ENCODE assay signal across 27 cellular contexts in genomic region chr5:134397196-134397595, GRCh38. TPM values are rescaled to one million over a fixed set of nuclear protein-coding genes. Genes with fewer than 3 reads are reported as not detected.
A peak's percentile ranks its signal among the peaks of the same experiment; 100 is the strongest.
DNase-seq lines count a peak whose midpoint lies in the region; ATAC-seq, FAIRE-seq and TF ChIP-seq lines count a peak whose summit lies in the region.
"Had no signal": no experiment of that assay in that cellular context is flagged by ENCODE, and none has a peak within 500 bp of the region (broad histone marks: within the 10 kb centered on the region; RNA-seq: fewer than 3 reads in every experiment).

No MANE protein-coding gene starts in this region.

- dilution Hi-C loops in endothelial cell of umbilical vein (cut with MboI; ENCODE audit: extremely low pct_ligation_motif_present, low sequenced_read_pairs): no loop called here

- TF ChIP-seq CTCF in left ventricle myocardium inferior (IDR thresholded peaks at IDR 0.05; ENCODE audit: borderline replicate concordance) (no peak), RWPE1 (conservative IDR thresholded peaks at IDR 0.05; ENCODE audit: low read depth) (no peak), endothelial cell of umbilical vein (IDR thresholded peaks at IDR 0.05; ENCODE audit: extremely low read depth in 1 of 2, insufficient read depth in 1 of 2, low read depth in 1 of 2, low read length in 2 of 2) (no peak)

- H3K79me2 ChIP-seq in endothelial cell of umbilical vein (ENCODE audit: control insufficient read depth, insufficient read depth, low read length): no peaks in the 10 kb centered on the region

- TF ChIP-seq POLR2A in endothelial cell of umbilical vein (IDR thresholded peaks at IDR 0.05; ENCODE audit: low read depth, low read length): peak; percentile 13

- peaks cover 8% of the 10 kb centered on the region for H3K4me1 ChIP-seq in left ventricle myocardium inferior
- no peaks in the 10 kb centered on the region for H3K4me1 ChIP-seq in endothelial cell of umbilical vein (ENCODE audit: control insufficient read depth, extremely low read depth, insufficient read depth, low read length)
- no peaks in the 10 kb centered on the region for H3K4me1 ChIP-seq in SJCRH30
- H3K4me1 ChIP-seq: gastroesophageal sphincter, neural progenitor cell, tibial artery had no signal

- H3K4me3 ChIP-seq in left ventricle myocardium inferior: no peak overlapping the region
- no peak overlapping the region for H3K4me3 ChIP-seq in endothelial cell of umbilical vein (replicated peaks in 1 of 3; ENCODE audit: insufficient read depth in 1 of 3, low read depth in 1 of 3, low read length in 3 of 3)
- no peak overlapping the region for H3K4me3 ChIP-seq in SJCRH30
- H3K4me3 ChIP-seq: dorsolateral prefrontal cortex, gastroesophageal sphincter, neural progenitor cell, tibial artery had no signal

- BruUV-seq in endothelial cell of umbilical vein (replicated peaks; lab: Mats Ljungman, UMichigan): no TSS peak

- H3K27ac ChIP-seq in left ventricle myocardium inferior (replicated peaks) (no peak overlapping the region), RWPE1 (peak overlapping the region; percentile 27), endothelial cell of umbilical vein (ENCODE audit: insufficient read depth, low read depth, low read length) (no peak overlapping the region), SJCRH30 (no peak overlapping the region)
- H3K27ac ChIP-seq: brain microvascular endothelial cell, gastroesophageal sphincter, neural progenitor cell, tibial artery had no signal

- peak; percentile 24 for ATAC-seq in left ventricle myocardium superior
- ATAC-seq in stimulated activated naive B cell treated with anti-CD40 and anti-IgM and Interleukin-4, amounts not matched to agents 10 μg/mL and 1 μg/mL and 100 μg/mL, for 72 hours (replicated peaks): peak; percentile 65 to 90
- ATAC-seq: gastroesophageal sphincter had no signal

- H3K27ac Mint-ChIP-seq in stimulated activated naive B cell treated with anti-CD40 and anti-IgM and Interleukin-4, amounts not matched to agents 10 μg/mL and 1 μg/mL and 100 μg/mL, for 72 hours: no peak overlapping the region
- H3K27ac Mint-ChIP-seq: activated T-helper 1 cell treated with anti-CD3 and anti-CD28 coated beads, Interleukin-12 subunit alpha, Interleukin-12 subunit beta, Interleukin-2, Interleukin-4 antibody, amounts not matched to agents 30 ng/mL and 10 ng/mL and 1 ng/mL, durations not matched to agents 14 hours and 24 hours and 36 hours; neural progenitor cell had no signal

- H3K9me1 ChIP-seq in endothelial cell of umbilical vein (replicated peaks; ENCODE audit: control insufficient read depth, extremely low read depth, insufficient read depth, low read length): no peaks in the 10 kb centered on the region

- no peak for FAIRE-seq in endothelial cell of umbilical vein (lab: Jason Lieb, UNC)
- FAIRE-seq: GM12891 had no signal

- H3K36me3 ChIP-seq in left ventricle myocardium inferior: peaks cover 58% of the 10 kb centered on the region
- H3K36me3 ChIP-seq in endothelial cell of umbilical vein (ENCODE audit: control insufficient read depth in 2 of 2, extremely low read depth in 1 of 2, insufficient read depth in 2 of 2, low read length in 2 of 2): peaks cover 9 to 15% of the 10 kb centered on the region in 2 experiments
- H3K36me3 ChIP-seq in SJCRH30: peaks cover 34% of the 10 kb centered on the region
- H3K36me3 ChIP-seq: neural progenitor cell had no signal

- no peak overlapping the region for H2AFZ ChIP-seq in endothelial cell of umbilical vein (ENCODE audit: low read depth, low read length)
- H2AFZ ChIP-seq: neural progenitor cell had no signal

- no peaks in the 10 kb centered on the region for H3K9me3 Mint-ChIP-seq in stimulated activated naive B cell treated with anti-CD40 and anti-IgM and Interleukin-4, amounts not matched to agents 10 μg/mL and 1 μg/mL and 100 μg/mL, for 72 hours
- H3K9me3 Mint-ChIP-seq: activated T-helper 1 cell treated with anti-CD3 and anti-CD28 coated beads, Interleukin-12 subunit alpha, Interleukin-12 subunit beta, Interleukin-2, Interleukin-4 antibody, amounts not matched to agents 30 ng/mL and 10 ng/mL and 1 ng/mL, durations not matched to agents 14 hours and 24 hours and 36 hours; memory B cell; neural progenitor cell; T-cell had no signal

- POLR2A ChIA-PET in RWPE1 (lab: Yijun Ruan, JAX; ENCODE audit: low non-redundant PET): no interaction called here
- POLR2A ChIA-PET in endothelial cell of umbilical vein (lab: Charles Lee): no interaction called here

- H3K9me3 ChIP-seq in left ventricle myocardium inferior (replicated peaks) (no peaks in the 10 kb centered on the region), endothelial cell of umbilical vein (replicated peaks; ENCODE audit: control insufficient read depth, insufficient read depth, low read length) (no peaks in the 10 kb centered on the region), SJCRH30 (replicated peaks) (no peaks in the 10 kb centered on the region)
- H3K9me3 ChIP-seq: gastroesophageal sphincter, tibial artery had no signal

- H3K9ac ChIP-seq in endothelial cell of umbilical vein (replicated peaks; ENCODE audit: extremely low read depth, insufficient read depth, low read length): no peak overlapping the region
- H3K9ac ChIP-seq: neural progenitor cell had no signal

- H3K4me2 ChIP-seq in endothelial cell of umbilical vein (ENCODE audit: insufficient read depth, low read length): no peak overlapping the region
- H3K4me2 ChIP-seq: neural progenitor cell had no signal

- intact Hi-C loops in left ventricle myocardium superior (cut with micrococcal nuclease): no loop called here
- intact Hi-C loops in left ventricle myocardium inferior (cut with micrococcal nuclease): no loop called here
- intact Hi-C loops in endothelial cell of umbilical vein (cut with micrococcal nuclease): no loop called here

- H3K36me3 Mint-ChIP-seq in stimulated activated naive B cell treated with anti-CD40 and anti-IgM and Interleukin-4, amounts not matched to agents 10 μg/mL and 1 μg/mL and 100 μg/mL, for 72 hours: peaks cover 26 to 52% of the 10 kb centered on the region in 2 donors

- DNase-seq in left ventricle myocardium superior (no peak), left ventricle myocardium inferior (no peak), RWPE1 (ENCODE audit: low spot score) (no peak), endothelial cell of umbilical vein (ENCODE audit: low read depth, low spot score) (no peak), SJCRH30 (no peak), retina (no peak)
- no peak for DNase-seq in stimulated activated naive B cell treated with anti-CD40 and anti-IgM and Interleukin-4, amounts not matched to agents 10 μg/mL and 1 μg/mL and 100 μg/mL, for 72 hours
- DNase-seq: activated CD4-positive, alpha-beta T cell treated with anti-CD3 and anti-CD28 coated beads, Interleukin-2, amount 50 U/mL, for 48 hours; activated naive CD4-positive, alpha-beta T cell treated with Interleukin-2 at 50 U/mL for 16 hours; amygdala; brain microvascular endothelial cell; dorsolateral prefrontal cortex; HCEC 1CT; hippocampal formation; NCI-H1436 treated with DMSO at 0.1 percent for 48 hours; NCI-H2107; NCI-H446 treated with DMSO at 0.1 percent for 48 hours; NCI-H774; right cardiac atrium; stimulated activated CD4-positive, alpha-beta T cell treated with anti-CD3 and anti-CD28 coated beads, Interleukin-1b, Interleukin-23, amount 100 ng/mL, for 48 hours; T-cell; tibial artery had no signal

- no peaks in the 10 kb centered on the region for H4K20me1 ChIP-seq in endothelial cell of umbilical vein (replicated peaks; ENCODE audit: control insufficient read depth, extremely low read depth, insufficient read depth, low read length)

- H3K4me3 Mint-ChIP-seq in stimulated activated naive B cell treated with anti-CD40 and anti-IgM and Interleukin-4, amounts not matched to agents 10 μg/mL and 1 μg/mL and 100 μg/mL, for 72 hours: no peak overlapping the region
- H3K4me3 Mint-ChIP-seq: activated T-helper 1 cell treated with anti-CD3 and anti-CD28 coated beads, Interleukin-12 subunit alpha, Interleukin-12 subunit beta, Interleukin-2, Interleukin-4 antibody, amounts not matched to agents 30 ng/mL and 10 ng/mL and 1 ng/mL, durations not matched to agents 14 hours and 24 hours and 36 hours; memory B cell; neural progenitor cell; T-cell had no signal

- H3K27me3 ChIP-seq in left ventricle myocardium inferior (ENCODE audit: low read depth) (no peaks in the 10 kb centered on the region), endothelial cell of umbilical vein (ENCODE audit: control insufficient read depth in 2 of 2, insufficient read depth in 2 of 2, low read length in 2 of 2) (no peaks in the 10 kb centered on the region), SJCRH30 (no peaks in the 10 kb centered on the region)
- H3K27me3 ChIP-seq: brain microvascular endothelial cell, dorsolateral prefrontal cortex, gastroesophageal sphincter, neural progenitor cell, tibial artery had no signal

- H3K27me3 Mint-ChIP-seq in stimulated activated naive B cell treated with anti-CD40 and anti-IgM and Interleukin-4, amounts not matched to agents 10 μg/mL and 1 μg/mL and 100 μg/mL, for 72 hours: no peaks in the 10 kb centered on the region
- H3K27me3 Mint-ChIP-seq: memory B cell, T-cell had no signal

- CTCF ChIA-PET in RWPE1 (lab: Yijun Ruan, JAX) (interaction anchor here (0.8 to 1.0 kb wide), 2 partner anchors 67 to 128 kb away, joined by 4 to 6 read pairs; no protein-coding TSS in a partner anchor), endothelial cell of umbilical vein (lab: Charles Lee) (no interaction called here)

- peaks cover 6 to 22% of the 10 kb centered on the region in 2 donors for H3K4me1 Mint-ChIP-seq in stimulated activated naive B cell treated with anti-CD40 and anti-IgM and Interleukin-4, amounts not matched to agents 10 μg/mL and 1 μg/mL and 100 μg/mL, for 72 hours
- H3K4me1 Mint-ChIP-seq: neural progenitor cell had no signal

RNA-seq across cellular contexts. Expression of gene CDKN2AIPNL, which starts 14.5 kb away (rescaled TPM):
- 46.0 TPM for total RNA-seq in left ventricle myocardium superior
- total RNA-seq in left ventricle myocardium inferior: 39.6 TPM
- total RNA-seq in endothelial cell of umbilical vein: 35.1 and 36.5 TPM in 2 replicates
- 17.7 and 22.2 TPM in 2 replicates for polyA plus RNA-seq in endothelial cell of umbilical vein
- polyA plus RNA-seq in endothelial cell of umbilical vein (2011; cell fraction: cytosol; rRNA removed): 26.2 and 26.7 TPM in 2 replicates
- polyA plus RNA-seq in endothelial cell of umbilical vein (2011; cell fraction: nucleus; rRNA removed): 4.2 and 7.6 TPM in 2 replicates
- 25.0 and 30.5 TPM in 2 replicates for polyA plus RNA-seq in endothelial cell of umbilical vein (2012)
- polyA minus RNA-seq in endothelial cell of umbilical vein: 7.3 and 7.7 TPM in 2 replicates
- 14.2 TPM for polyA minus RNA-seq in endothelial cell of umbilical vein (2011; cell fraction: cytosol; rRNA and poly(A)+ RNA removed)
- 2.1 and 3.5 TPM in 2 replicates for polyA minus RNA-seq in endothelial cell of umbilical vein (2011; cell fraction: nucleus; rRNA and poly(A)+ RNA removed)
- total RNA-seq in SJCRH30 (2014; rRNA removed; shearing (Covaris generic)): 51.3 and 62.4 TPM in 2 replicates

RNA-seq across cellular contexts. Expression of gene UBE2B, which starts 25.8 kb away (rescaled TPM):
- total RNA-seq in left ventricle myocardium superior (236 TPM), left ventricle myocardium inferior (246 TPM), endothelial cell of umbilical vein (109 and 110 TPM in 2 replicates)
- polyA plus RNA-seq in endothelial cell of umbilical vein: 23.9 and 37.8 TPM in 2 replicates
- 37.6 and 39.2 TPM in 2 replicates for polyA plus RNA-seq in endothelial cell of umbilical vein (2011; cell fraction: cytosol; rRNA removed)
- polyA plus RNA-seq in endothelial cell of umbilical vein (2011; cell fraction: nucleus; rRNA removed): 28.8 and 50.6 TPM in 2 replicates
- polyA plus RNA-seq in endothelial cell of umbilical vein (2012): 65.9 and 97.4 TPM in 2 replicates
- polyA minus RNA-seq in endothelial cell of umbilical vein: 9.7 and 14.6 TPM in 2 replicates
- polyA minus RNA-seq in endothelial cell of umbilical vein (2011; cell fraction: cytosol; rRNA and poly(A)+ RNA removed): 42.6 TPM
- polyA minus RNA-seq in endothelial cell of umbilical vein (2011; cell fraction: nucleus; rRNA and poly(A)+ RNA removed): 37.4 and 41.7 TPM in 2 replicates
- total RNA-seq in SJCRH30 (2014; rRNA removed; shearing (Covaris generic)): 49.4 and 53.3 TPM in 2 replicates

RNA-seq across cellular contexts. Expression of gene CDKL3, which starts 30.2 kb away (rescaled TPM):
- 4.5 TPM for total RNA-seq in left ventricle myocardium superior
- total RNA-seq in left ventricle myocardium inferior: 5.9 TPM
- 0.76 and 1.1 TPM in 2 replicates for total RNA-seq in endothelial cell of umbilical vein
- 0.18 and 0.21 TPM in 2 replicates for polyA plus RNA-seq in endothelial cell of umbilical vein
- 0.43 and 0.62 TPM in 2 replicates for polyA plus RNA-seq in endothelial cell of umbilical vein (2011; cell fraction: cytosol; rRNA removed)
- polyA plus RNA-seq in endothelial cell of umbilical vein (2011; cell fraction: nucleus; rRNA removed): 0.85 and 1.1 TPM in 2 replicates
- 0.55 and 0.72 TPM in 2 replicates for polyA plus RNA-seq in endothelial cell of umbilical vein (2012)
- polyA minus RNA-seq in endothelial cell of umbilical vein: not detected in 2 replicates
- polyA minus RNA-seq in endothelial cell of umbilical vein (2011; cell fraction: cytosol; rRNA and poly(A)+ RNA removed): not detected
- 0.19 and 0.48 TPM in 2 replicates for polyA minus RNA-seq in endothelial cell of umbilical vein (2011; cell fraction: nucleus; rRNA and poly(A)+ RNA removed)
- 1.4 and 2.5 TPM in 2 replicates for total RNA-seq in SJCRH30 (2014; rRNA removed; shearing (Covaris generic))
